9 cellular contexts compared by ENCODE assay signal in genomic region chr13:91020635-91021034, GRCh38.
"Had no signal": no experiment of that assay in that cellular context is flagged by ENCODE, and none has a peak within 500 bp of the region (broad histone marks: within the 10 kb centered on the region; RNA-seq: fewer than 3 reads in every experiment).

No MANE protein-coding gene starts in this region.

- ATAC-seq: GM23338, HCT116 had no signal

- DNase-seq: H7, IMR-90, Karpas-422, KBM-7 had no signal

- H3K27ac ChIP-seq: KMS-11 had no signal

- FAIRE-seq: H1, HTR-8/SVneo had no signal
